In genomic region chr15:78506971-78507830, GRCh38 we compare ENCODE assay signal across 8 cellular contexts. TPM values are rescaled to one million over a fixed set of nuclear protein-coding genes. Genes with fewer than 3 reads are reported as not detected.
DNase-seq lines count a peak whose midpoint lies in the region; ATAC-seq and TF ChIP-seq lines count a peak whose summit lies in the region.

A gene with protein sequence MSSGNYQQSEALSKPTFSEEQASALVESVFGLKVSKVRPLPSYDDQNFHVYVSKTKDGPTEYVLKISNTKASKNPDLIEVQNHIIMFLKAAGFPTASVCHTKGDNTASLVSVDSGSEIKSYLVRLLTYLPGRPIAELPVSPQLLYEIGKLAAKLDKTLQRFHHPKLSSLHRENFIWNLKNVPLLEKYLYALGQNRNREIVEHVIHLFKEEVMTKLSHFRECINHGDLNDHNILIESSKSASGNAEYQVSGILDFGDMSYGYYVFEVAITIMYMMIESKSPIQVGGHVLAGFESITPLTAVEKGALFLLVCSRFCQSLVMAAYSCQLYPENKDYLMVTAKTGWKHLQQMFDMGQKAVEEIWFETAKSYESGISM (plus strand): TSS chr15:78507577. CDS start chr15:78513089, 5,512 bp downstream.

- H3F3A ChIP-seq in MM.1S (ENCODE audit: insufficient read depth, low read length): peaks cover 23% of the 10 kb centered on the region
- H3F3A ChIP-seq in neural cell (ENCODE audit: insufficient read depth, low read length, poor library complexity, severe bottlenecking): no peaks in the 10 kb centered on the region

- in situ Hi-C loops in HAP-1 (cut with MboI; ENCODE audit: low sequenced_read_pairs): no loop called here

- peaks cover 12% of the 10 kb centered on the region for H3K79me2 ChIP-seq in MM.1S (ENCODE audit: low read length)
- H3K79me2 ChIP-seq in neural cell (replicated peaks; ENCODE audit: insufficient read depth, low read length): no peaks in the 10 kb centered on the region

- no peak for TF ChIP-seq EP300 in neural cell (conservative IDR thresholded peaks at IDR 0.05; ENCODE audit: poor library complexity, severe bottlenecking)

- H2AFZ ChIP-seq in MM.1S (ENCODE audit: low read length) (peak within 1 kb of the TSS; percentile 89), neural cell (ENCODE audit: low read depth, low read length) (peak within 1 kb of the TSS; percentile 1)

- H3K27ac ChIP-seq in MM.1S (ENCODE audit: low read length) (peak within 1 kb of the TSS; percentile 38; the same call in 1 of the 2 replicates), foreskin keratinocyte (no peak within 1 kb of the TSS), neural cell (ENCODE audit: low read length) (no peak within 1 kb of the TSS)

- H3K27ac Mint-ChIP-seq in stimulated activated naive CD8-positive, alpha-beta T cell treated with anti-CD3 and anti-CD28 coated beads, Interleukin-15, Interleukin-2, amounts not matched to agents 100 ng/mL and 50 ng/mL, for 24 hours: peak within 1 kb of the TSS; percentile 45

- H3K36me3 ChIP-seq in HAP-1 (replicated peaks) (no peaks in the 10 kb centered on the region), MM.1S (replicated peaks; ENCODE audit: insufficient read depth, low read length) (no peaks in the 10 kb centered on the region), neural cell (ENCODE audit: insufficient read depth, low read length) (no peaks in the 10 kb centered on the region)

- peaks cover 6% of the 10 kb centered on the region for H3K4me1 ChIP-seq in HAP-1
- H3K4me1 ChIP-seq in MM.1S (ENCODE audit: low read length): peaks cover 13% of the 10 kb centered on the region
- H3K4me1 ChIP-seq in foreskin keratinocyte: no peaks in the 10 kb centered on the region

- H3K4me2 ChIP-seq in MM.1S (ENCODE audit: low read depth, low read length): peak within 1 kb of the TSS; percentile 95
- peak within 1 kb of the TSS; percentile 39 for H3K4me2 ChIP-seq in neural cell (ENCODE audit: low read length)

- peak within 1 kb of the TSS; percentile 72 for H3K4me3 ChIP-seq in HAP-1
- peak within 1 kb of the TSS; percentile 70 for H3K4me3 ChIP-seq in MM.1S (ENCODE audit: low read length)
- H3K4me3 ChIP-seq in neural cell (ENCODE audit: low read length): peak within 1 kb of the TSS; percentile 72

- H3K27me3 Mint-ChIP-seq in stimulated activated naive CD8-positive, alpha-beta T cell treated with anti-CD3 and anti-CD28 coated beads, Interleukin-15, Interleukin-2, amounts not matched to agents 100 ng/mL and 50 ng/mL, for 24 hours: peaks cover 5% of the 10 kb centered on the region

- DNase-seq in ELF-1 (ENCODE audit: low read depth, low spot score) (peak; percentile 99), HAP-1 (ENCODE audit: low spot score in 2 of 2) (peak; percentile 100), MM.1S (peak; percentile 98), SIG-M5 (lab: John Stamatoyannopoulos, UW) (peak; percentile 21), activated gamma-delta T cell treated with Interleukin-2 at 50 U/mL for 16 hours (peak; percentile 58), foreskin keratinocyte (peak; percentile 95 to 96)

- H3K9ac ChIP-seq in MM.1S (ENCODE audit: low read length) (peak within 1 kb of the TSS; percentile 60), neural cell (ENCODE audit: low read length) (no peak within 1 kb of the TSS)

- ATAC-seq in foreskin keratinocyte: peak; percentile 97

- TF ChIP-seq RAD21 in neural cell (conservative IDR thresholded peaks at IDR 0.05): peak; percentile 24

- H3K9me3 ChIP-seq in HAP-1 (no peaks in the 10 kb centered on the region), MM.1S (replicated peaks; ENCODE audit: insufficient read depth, low read length) (no peaks in the 10 kb centered on the region), neural cell (ENCODE audit: low read length) (no peaks in the 10 kb centered on the region)

- no peaks in the 10 kb centered on the region for H3K9me3 Mint-ChIP-seq in stimulated activated naive CD8-positive, alpha-beta T cell treated with anti-CD3 and anti-CD28 coated beads, Interleukin-15, Interleukin-2, amounts not matched to agents 100 ng/mL and 50 ng/mL, for 24 hours

- peak; percentile 17 for TF ChIP-seq CTCF in MM.1S (IDR thresholded peaks at IDR 0.05; ENCODE audit: low read length)
- peak; percentile 43 for TF ChIP-seq CTCF in foreskin keratinocyte (conservative IDR thresholded peaks at IDR 0.05)
- peak; percentile 53 for TF ChIP-seq CTCF in neural cell (IDR thresholded peaks at IDR 0.05; ENCODE audit: poor library complexity, severe bottlenecking)

- peak within 1 kb of the TSS; percentile 90 for H3K4me3 Mint-ChIP-seq in stimulated activated naive CD8-positive, alpha-beta T cell treated with anti-CD3 and anti-CD28 coated beads, Interleukin-15, Interleukin-2, amounts not matched to agents 100 ng/mL and 50 ng/mL, for 24 hours

- peaks cover 20% of the 10 kb centered on the region for H3K4me1 Mint-ChIP-seq in stimulated activated naive CD8-positive, alpha-beta T cell treated with anti-CD3 and anti-CD28 coated beads, Interleukin-15, Interleukin-2, amounts not matched to agents 100 ng/mL and 50 ng/mL, for 24 hours (ENCODE audit: low read depth)

- no peaks in the 10 kb centered on the region for H3K27me3 ChIP-seq in HAP-1 (ENCODE audit: low read depth)
- H3K27me3 ChIP-seq in MM.1S (replicated peaks; ENCODE audit: insufficient read depth, low read length): no peaks in the 10 kb centered on the region
- H3K27me3 ChIP-seq in foreskin keratinocyte: no peaks in the 10 kb centered on the region
- H3K27me3 ChIP-seq in neural cell (ENCODE audit: insufficient read depth, low read depth, low read length): peaks cover 26% of the 10 kb centered on the region

- no peaks in the 10 kb centered on the region for H4K20me1 ChIP-seq in MM.1S (ENCODE audit: insufficient read depth, low read length)
- H4K20me1 ChIP-seq in neural cell (ENCODE audit: insufficient read depth): no peaks in the 10 kb centered on the region

- no peaks in the 10 kb centered on the region for H3K9me2 ChIP-seq in MM.1S (replicated peaks; ENCODE audit: insufficient read depth, low read length)
- H3K9me2 ChIP-seq in neural cell (ENCODE audit: insufficient read depth, low read length): no peaks in the 10 kb centered on the region

- H3K36me3 Mint-ChIP-seq in stimulated activated naive CD8-positive, alpha-beta T cell treated with anti-CD3 and anti-CD28 coated beads, Interleukin-15, Interleukin-2, amounts not matched to agents 100 ng/mL and 50 ng/mL, for 24 hours (ENCODE audit: low read depth): peaks cover 2% of the 10 kb centered on the region

TF ChIP-seq in neural cell, 6 proteins besides CTCF, POLR2A, EP300 and RAD21:
- TF ChIP-seq MXI1 (conservative IDR thresholded peaks at IDR 0.05; ENCODE audit: poor library complexity, severe bottlenecking) (peak; percentile 83), TAF1 (IDR thresholded peaks at IDR 0.05; ENCODE audit: low read depth) (peak; percentile 53), SMC3 (conservative IDR thresholded peaks at IDR 0.05; ENCODE audit: poor library complexity) (no peak)

RNA-seq across cellular contexts. Expression of the gene that starts here (rescaled TPM):
- 1.7 and 2.4 TPM in 2 replicates for total RNA-seq in foreskin keratinocyte
- polyA plus RNA-seq in foreskin keratinocyte (1.1 and 1.5 TPM in 2 replicates), neural cell (not detected in 2 replicates)
- not detected in 2 replicates for polyA minus RNA-seq in neural cell

Comparison
In these comparisons a context has a peak if more than half of its experiments do, and no peak if none do; other contexts are left out.
1. DNase-seq: peak in every context shown above with its lines; median percentile 100 in HAP-1; 99 in ELF-1; 98 in MM.1S; 96 in foreskin keratinocyte; 58 in activated gamma-delta T cell treated with Interleukin-2 at 50 U/mL for 16 hours; 21 in SIG-M5.